ENCODE assay signal across 8 cellular contexts in genomic region chr4:49154709-49155108, GRCh38.
DNase-seq lines count a peak whose midpoint lies in the region; ATAC-seq, FAIRE-seq and TF ChIP-seq lines count a peak whose summit lies in the region.
"Not testable (repeated sequence)": the region's sequence is repeated elsewhere in the genome, so short reads cannot be mapped to it uniquely, and the experiment has no call there.

No MANE protein-coding gene starts in this region.

- H2BK5ac ChIP-seq in trophoblast cell (ENCODE audit: low read depth, low read length, poor library complexity): not testable (repeated sequence)

- H3K18ac ChIP-seq in trophoblast cell (ENCODE audit: low read length): not testable (repeated sequence)

- H2AFZ ChIP-seq in endothelial cell of umbilical vein (ENCODE audit: low read depth, low read length); trophoblast cell (ENCODE audit: insufficient read depth, low read length, poor library complexity): not testable (repeated sequence)

- H2BK12ac ChIP-seq in trophoblast cell (ENCODE audit: low read length): not testable (repeated sequence)

- not testable (repeated sequence) for H4K8ac ChIP-seq in trophoblast cell (ENCODE audit: low read depth, low read length)

- not testable (repeated sequence) for H3K4me3 ChIP-seq in AG04450 (ENCODE audit: low read depth, low read length); endothelial cell of umbilical vein (replicated peaks in 1 of 3; ENCODE audit: insufficient read depth in 1 of 3, low read depth in 1 of 3, low read length in 3 of 3); trophoblast cell (ENCODE audit: low read depth, low read length)

- not testable (repeated sequence) for H3K27ac ChIP-seq in AG04450 (ENCODE audit: low read depth, low read length); endothelial cell of umbilical vein (ENCODE audit: insufficient read depth, low read depth, low read length); trophoblast cell (ENCODE audit: low read depth, low read length)

- not testable (repeated sequence) for H4K91ac ChIP-seq in trophoblast cell (ENCODE audit: low read depth, low read length)

- WGBS in trophoblast cell (ENCODE audit: extremely low coverage, insufficient coverage, insufficient read length): 100% methylated on average over 3 of the region's 8 CpGs

- not testable (repeated sequence) for BruUV-seq in endothelial cell of umbilical vein (replicated peaks; lab: Mats Ljungman, UMichigan)

- H2BK120ac ChIP-seq in trophoblast cell (ENCODE audit: insufficient read depth, low read length, poor library complexity): not testable (repeated sequence)

- not testable (repeated sequence) for H4K20me1 ChIP-seq in endothelial cell of umbilical vein (replicated peaks; ENCODE audit: control insufficient read depth, extremely low read depth, insufficient read depth, low read length)

- not testable (repeated sequence) for H4K12ac ChIP-seq in trophoblast cell (ENCODE audit: low read depth, low read length)

- CTCF ChIA-PET in AG04450 (lab: Charles Lee); endothelial cell of umbilical vein (lab: Charles Lee): not testable (repeated sequence)

- not testable (repeated sequence) for H3K36me3 ChIP-seq in endothelial cell of umbilical vein (ENCODE audit: control insufficient read depth in 2 of 2, extremely low read depth in 1 of 2, insufficient read depth in 2 of 2, low read length in 2 of 2); trophoblast cell (ENCODE audit: control insufficient read depth in 1 of 2, insufficient read depth in 2 of 2, low read length in 2 of 2)

- not testable (repeated sequence) for H3K79me2 ChIP-seq in endothelial cell of umbilical vein (ENCODE audit: control insufficient read depth, insufficient read depth, low read length); trophoblast cell (ENCODE audit: control insufficient read depth, insufficient read depth, low read length, poor library complexity)

- H3K14ac ChIP-seq in trophoblast cell (ENCODE audit: low read length): not testable (repeated sequence)

- H3K9ac ChIP-seq in endothelial cell of umbilical vein (replicated peaks; ENCODE audit: extremely low read depth, insufficient read depth, low read length); trophoblast cell (ENCODE audit: low read length): not testable (repeated sequence)

- dilution Hi-C loops in endothelial cell of umbilical vein (cut with MboI; ENCODE audit: extremely low pct_ligation_motif_present, low sequenced_read_pairs): not testable (repeated sequence)

- not testable (repeated sequence) for TF ChIP-seq CTCF in AG04450 (IDR thresholded peaks at IDR 0.05; ENCODE audit: low read depth, low read length); endothelial cell of umbilical vein (IDR thresholded peaks at IDR 0.05; ENCODE audit: extremely low read depth in 1 of 2, insufficient read depth in 1 of 2, low read depth in 1 of 2, low read length in 2 of 2)

- not testable (repeated sequence) for H3K79me1 ChIP-seq in trophoblast cell (ENCODE audit: low read length)

- H3K27me3 ChIP-seq in AG04450 (ENCODE audit: control insufficient read depth, insufficient read depth, low read length); endothelial cell of umbilical vein (ENCODE audit: control insufficient read depth in 2 of 2, insufficient read depth in 2 of 2, low read length in 2 of 2); trophoblast cell (ENCODE audit: insufficient read depth, low read length): not testable (repeated sequence)

- H3K23ac ChIP-seq in trophoblast cell (ENCODE audit: low read length): not testable (repeated sequence)

- FAIRE-seq in endothelial cell of umbilical vein (lab: Jason Lieb, UNC): not testable (repeated sequence)

- DNase-seq in AG04450 (ENCODE audit: low read depth, low spot score) (peak; percentile 61), RKO (ENCODE audit: low spot score) (peak; percentile 44), endothelial cell of umbilical vein (ENCODE audit: low read depth, low spot score) (peak; percentile 92), inferior parietal cortex (ENCODE audit: extremely low spot score) (peak; percentile 64), trophoblast cell (peak; percentile 37 to 61)

- not testable (repeated sequence) for H3K9me1 ChIP-seq in endothelial cell of umbilical vein (replicated peaks; ENCODE audit: control insufficient read depth, extremely low read depth, insufficient read depth, low read length)

- POLR2A ChIA-PET in AG04450 (lab: Yijun Ruan, JAX); endothelial cell of umbilical vein (lab: Charles Lee): not testable (repeated sequence)

- not testable (repeated sequence) for TF ChIP-seq POLR2A in endothelial cell of umbilical vein (IDR thresholded peaks at IDR 0.05; ENCODE audit: low read depth, low read length)

- ATAC-seq in GM19025 (IDR thresholded peaks at IDR 0.05; ENCODE audit: low read depth, unreplicated experiment) (peak; percentile 30), HG02610 (IDR thresholded peaks at IDR 0.05; ENCODE audit: unreplicated experiment) (peak; percentile 42), HG03439 (IDR thresholded peaks at IDR 0.05; ENCODE audit: unreplicated experiment) (peak; percentile 47)

- H3K4me1 ChIP-seq in endothelial cell of umbilical vein (ENCODE audit: control insufficient read depth, extremely low read depth, insufficient read depth, low read length); trophoblast cell (ENCODE audit: control insufficient read depth in 1 of 2, insufficient read depth in 2 of 2, low read length in 2 of 2): not testable (repeated sequence)

- not testable (repeated sequence) for H2AK5ac ChIP-seq in trophoblast cell (ENCODE audit: low read length)

- H3K9me3 ChIP-seq in AG04450 (ENCODE audit: control insufficient read depth, insufficient read depth, low read length): peaks cover 70% of the 10 kb centered on the region
- H3K9me3 ChIP-seq in endothelial cell of umbilical vein (replicated peaks; ENCODE audit: control insufficient read depth, insufficient read depth, low read length): peaks cover 43% of the 10 kb centered on the region
- not testable (repeated sequence) for H3K9me3 ChIP-seq in trophoblast cell (ENCODE audit: insufficient read depth, low read depth, low read length)

- H3K4me2 ChIP-seq in endothelial cell of umbilical vein (ENCODE audit: insufficient read depth, low read length); trophoblast cell (ENCODE audit: low read length): not testable (repeated sequence)

- intact Hi-C loops in endothelial cell of umbilical vein (cut with micrococcal nuclease): not testable (repeated sequence)

- H3K4ac ChIP-seq in trophoblast cell (ENCODE audit: low read depth, low read length): not testable (repeated sequence)
